In the genomic region with DNA sequence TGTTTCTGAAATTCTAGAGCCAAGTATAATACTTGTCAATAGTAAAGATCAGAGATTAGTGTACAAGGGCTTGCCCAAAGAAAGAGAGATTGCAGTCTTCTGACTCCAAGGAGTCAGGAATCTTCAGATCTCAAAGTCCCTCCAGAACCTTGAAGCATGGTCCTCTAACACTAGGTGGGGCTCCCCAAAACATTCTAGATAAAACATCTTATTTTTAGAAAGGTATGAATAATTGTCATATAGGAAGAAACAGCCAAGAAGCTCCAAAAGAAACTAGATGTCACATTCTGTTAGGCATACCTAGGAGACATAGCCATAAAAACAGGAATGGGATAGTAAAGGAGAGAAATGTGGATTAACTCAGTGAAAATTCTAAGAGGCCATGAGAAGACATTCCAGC, we compare ENCODE assay signal across 1 cellular context.
TF ChIP-seq lines count a peak whose summit lies in the region.

No MANE protein-coding gene starts in this region.

TF ChIP-seq in IMR-90, 13 proteins besides CTCF, POLR2A, EP300 and RAD21:
- no peak for TF ChIP-seq RFX5 (IDR thresholded peaks at IDR 0.05; ENCODE audit: low read depth, low read length)
- TF ChIP-seq RCOR1 (IDR thresholded peaks at IDR 0.05; ENCODE audit: insufficient replicate concordance, low read length): no peak
- no peak for TF ChIP-seq CHD1 (IDR thresholded peaks at IDR 0.05; ENCODE audit: low read depth, low read length)
- TF ChIP-seq MAZ (IDR thresholded peaks at IDR 0.05; ENCODE audit: borderline replicate concordance, low read depth, low read length): no peak
- no peak for TF ChIP-seq SMC3 (IDR thresholded peaks at IDR 0.05; ENCODE audit: low read depth, low read length)
- TF ChIP-seq, protein P1, sequence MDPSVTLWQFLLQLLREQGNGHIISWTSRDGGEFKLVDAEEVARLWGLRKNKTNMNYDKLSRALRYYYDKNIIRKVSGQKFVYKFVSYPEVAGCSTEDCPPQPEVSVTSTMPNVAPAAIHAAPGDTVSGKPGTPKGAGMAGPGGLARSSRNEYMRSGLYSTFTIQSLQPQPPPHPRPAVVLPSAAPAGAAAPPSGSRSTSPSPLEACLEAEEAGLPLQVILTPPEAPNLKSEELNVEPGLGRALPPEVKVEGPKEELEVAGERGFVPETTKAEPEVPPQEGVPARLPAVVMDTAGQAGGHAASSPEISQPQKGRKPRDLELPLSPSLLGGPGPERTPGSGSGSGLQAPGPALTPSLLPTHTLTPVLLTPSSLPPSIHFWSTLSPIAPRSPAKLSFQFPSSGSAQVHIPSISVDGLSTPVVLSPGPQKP (IDR thresholded peaks at IDR 0.05; ENCODE audit: borderline replicate concordance, low read depth, low read length): no peak
- TF ChIP-seq NFE2L2 (IDR thresholded peaks at IDR 0.05; ENCODE audit: low read depth, low read length): no peak
- no peak for TF ChIP-seq MAFK (IDR thresholded peaks at IDR 0.05; ENCODE audit: low read depth, low read length)
- TF ChIP-seq MXI1 (IDR thresholded peaks at IDR 0.05; ENCODE audit: borderline replicate concordance, low read depth, low read length): no peak
- TF ChIP-seq, protein P2, sequence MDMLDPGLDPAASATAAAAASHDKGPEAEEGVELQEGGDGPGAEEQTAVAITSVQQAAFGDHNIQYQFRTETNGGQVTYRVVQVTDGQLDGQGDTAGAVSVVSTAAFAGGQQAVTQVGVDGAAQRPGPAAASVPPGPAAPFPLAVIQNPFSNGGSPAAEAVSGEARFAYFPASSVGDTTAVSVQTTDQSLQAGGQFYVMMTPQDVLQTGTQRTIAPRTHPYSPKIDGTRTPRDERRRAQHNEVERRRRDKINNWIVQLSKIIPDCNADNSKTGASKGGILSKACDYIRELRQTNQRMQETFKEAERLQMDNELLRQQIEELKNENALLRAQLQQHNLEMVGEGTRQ (IDR thresholded peaks at IDR 0.05; ENCODE audit: low read depth, low read length): no peak
TF ChIP-seq in IMR-90: peak in this region for 0.
